In genomic region chr12:124902916-124903315, GRCh38 we compare ENCODE assay signal across 22 cellular contexts. TPM values are rescaled to one million over a fixed set of nuclear protein-coding genes. Genes with fewer than 3 reads are reported as not detected.
DNase-seq lines count a peak whose midpoint lies in the region; ATAC-seq and TF ChIP-seq lines count a peak whose summit lies in the region.
"Had no signal": no experiment of that assay in that cellular context is flagged by ENCODE, and none has a peak within 500 bp of the region (broad histone marks: within the 10 kb centered on the region; RNA-seq: fewer than 3 reads in every experiment).

No MANE protein-coding gene starts in this region.

- H3K4me3 Mint-ChIP-seq in activated naive CD4-positive, alpha-beta T cell treated with anti-CD3 and anti-CD28 coated beads for 36 hours, result no peak overlapping the region

- H4K20me1 ChIP-seq in SK-N-SH (ENCODE audit: insufficient read depth), result 0 out of 2 replicates have a peak, but pooled peaks cover under 1% of the 10 kb centered on the region

- H3K27me3 ChIP-seq in body of pancreas (no peaks in the 10 kb centered on the region), SK-N-SH (ENCODE audit: insufficient read depth) (no peaks in the 10 kb centered on the region)
- H3K27me3 ChIP-seq: adrenal gland, breast epithelium, vagina had no signal

- no peak overlapping the region for H2AFZ ChIP-seq in SK-N-SH (ENCODE audit: low read depth)

- H3K9me3 Mint-ChIP-seq in activated naive CD4-positive, alpha-beta T cell treated with anti-CD3 and anti-CD28 coated beads for 36 hours, result no peaks in the 10 kb centered on the region

- WGBS in body of pancreas, 2 donors, result 83 to 91% methylated on average over 6 of the region's 6 CpGs
- 93% methylated on average over 6 of the region's 6 CpGs for WGBS in SK-N-SH (ENCODE audit: low lambda C conversion rate)

- no peak overlapping the region for H3K4me3 ChIP-seq in body of pancreas
- H3K4me3 ChIP-seq in SK-N-SH (ENCODE audit: low read depth in 2 of 2, low read length in 1 of 2), result no peak overlapping the region
- H3K4me3 ChIP-seq: adrenal gland, breast epithelium, mucosa of descending colon, vagina had no signal

- TF ChIP-seq RAD21 in SK-N-SH (IDR thresholded peaks at IDR 0.05; ENCODE audit: low read length), result no peak

- peaks cover 16% of the 10 kb centered on the region for H3K4me1 Mint-ChIP-seq in activated naive CD4-positive, alpha-beta T cell treated with anti-CD3 and anti-CD28 coated beads for 36 hours (ENCODE audit: low read depth)

- peaks cover 9% of the 10 kb centered on the region for H3F3A ChIP-seq in SK-N-SH (replicated peaks; ENCODE audit: insufficient read depth)

- H3K27ac Mint-ChIP-seq in activated naive CD4-positive, alpha-beta T cell treated with anti-CD3 and anti-CD28 coated beads for 36 hours, result no peak overlapping the region
- H3K27ac Mint-ChIP-seq: progenitor cell of endocrine pancreas had no signal

- POLR2A ChIA-PET in SK-N-SH (lab: Yijun Ruan, JAX), result interaction anchor here (0.8 kb wide), 1 partner anchor 8 kb away, joined by 3 read pairs; no protein-coding TSS in a partner anchor

- no peaks in the 10 kb centered on the region for H3K9me2 ChIP-seq in SK-N-SH

- H3K27ac ChIP-seq in body of pancreas (no peak overlapping the region), SK-N-SH (ENCODE audit: low read depth in 2 of 2, low read length in 1 of 2) (no peak overlapping the region)
- H3K27ac ChIP-seq: breast epithelium, vagina, VCaP had no signal

- H3K36me3 Mint-ChIP-seq in activated naive CD4-positive, alpha-beta T cell treated with anti-CD3 and anti-CD28 coated beads for 36 hours (ENCODE audit: low read depth), result no peaks in the 10 kb centered on the region

- H3K9me3 ChIP-seq in body of pancreas (no peaks in the 10 kb centered on the region), SK-N-SH (no peaks in the 10 kb centered on the region)
- H3K9me3 ChIP-seq: adrenal gland, breast epithelium, mucosa of descending colon, vagina had no signal

- no peaks in the 10 kb centered on the region for H3K79me2 ChIP-seq in SK-N-SH (ENCODE audit: insufficient read depth)

- CTCF ChIA-PET in activated naive CD4-positive, alpha-beta T cell treated with anti-CD3 and anti-CD28 coated beads for 36 hours (lab: Charles Lee), result no interaction called here
- CTCF ChIA-PET in SK-N-SH (lab: Yijun Ruan, JAX), result no interaction called here

- no peak for TF ChIP-seq EP300 in SK-N-SH (IDR thresholded peaks at IDR 0.05; ENCODE audit: borderline replicate concordance in 1 of 2, low read depth in 1 of 2, low read length in 1 of 2)

- ATAC-seq in GM18867 (IDR thresholded peaks at IDR 0.05; ENCODE audit: unreplicated experiment) (peak; percentile 56), GM21723 (IDR thresholded peaks at IDR 0.05; ENCODE audit: unreplicated experiment) (peak; percentile 42), body of pancreas (no peak)
- ATAC-seq: mucosa of descending colon, PC-3 had no signal

- peaks cover 32% of the 10 kb centered on the region for H3K4me1 ChIP-seq in body of pancreas
- H3K4me1 ChIP-seq in SK-N-SH (ENCODE audit: control insufficient read depth in 1 of 2, insufficient read depth in 2 of 2, low read depth in 1 of 2, low read length in 1 of 2), result peaks cover 5 to 14% of the 10 kb centered on the region in 2 experiments; a peak in 2 of 4 replicates

- intact Hi-C loops in activated naive CD4-positive, alpha-beta T cell treated with anti-CD3 and anti-CD28 coated beads for 36 hours (cut with micrococcal nuclease), result no loop called here
- intact Hi-C loops in body of pancreas (cut with DNase I), result no loop called here

- H3K36me3 ChIP-seq in body of pancreas (replicated peaks in 1 of 2; ENCODE audit: insufficient read depth in 1 of 2, low read depth in 2 of 2) (no peaks in the 10 kb centered on the region), SK-N-SH (replicated peaks in 1 of 2; ENCODE audit: control insufficient read depth in 1 of 2, insufficient read depth in 2 of 2, low read length in 1 of 2) (no peaks in the 10 kb centered on the region)
- H3K36me3 ChIP-seq: adrenal gland, breast epithelium, vagina had no signal

- no peak overlapping the region for H3K4me2 ChIP-seq in SK-N-SH

- H3K9ac ChIP-seq in SK-N-SH, result no peak overlapping the region

- peak; percentile 56 for DNase-seq in CD1c-positive myeloid dendritic cell (ENCODE audit: extremely low spot score)
- peak; percentile 59 for DNase-seq in NOMO-1 treated with DMSO at 0.1 percent for 48 hours (lab: John Stamatoyannopoulos, UW; ENCODE audit: unreplicated experiment)
- no peak for DNase-seq in activated naive CD4-positive, alpha-beta T cell treated with anti-CD3 and anti-CD28 coated beads for 36 hours
- no peak for DNase-seq in body of pancreas
- no peak for DNase-seq in SK-N-SH
- DNase-seq in kidney tubule cell (ENCODE audit: low spot score), result no peak
- DNase-seq: ACHN; activated CD4-positive, alpha-beta T cell treated with anti-CD3 and anti-CD28 coated beads, Interleukin-2, amount 50 U/mL, for 48 hours; activated gamma-delta T cell; adrenal gland; C1 segment of cervical spinal cord; IMR-90; mucosa of descending colon; NCI-H1694; NCI-H526 treated with DMSO at 0.1 percent for 48 hours; PC-3 had no signal

- TF ChIP-seq CTCF in body of pancreas (IDR thresholded peaks at IDR 0.05) (no peak), SK-N-SH (IDR thresholded peaks at IDR 0.05) (no peak)

- TF ChIP-seq POLR2A in body of pancreas (IDR thresholded peaks at IDR 0.05), result no peak

- no peaks in the 10 kb centered on the region for H3K27me3 Mint-ChIP-seq in activated naive CD4-positive, alpha-beta T cell treated with anti-CD3 and anti-CD28 coated beads for 36 hours (ENCODE audit: low read depth)

TF ChIP-seq in SK-N-SH, 30 proteins besides CTCF, POLR2A, EP300 and RAD21:
- TF ChIP-seq ZBTB33 (IDR thresholded peaks at IDR 0.05; ENCODE audit: borderline replicate concordance, low read depth) (no peak), SMC3 (IDR thresholded peaks at IDR 0.05; ENCODE audit: low read depth, low read length) (no peak), GABPA (IDR thresholded peaks at IDR 0.05; ENCODE audit: low read depth) (no peak), YY1 (IDR thresholded peaks at IDR 0.05; ENCODE audit: low read depth) (no peak), TEAD4 (IDR thresholded peaks at IDR 0.05; ENCODE audit: borderline replicate concordance, insufficient read depth) (no peak), FOSL2 (IDR thresholded peaks at IDR 0.05; ENCODE audit: borderline replicate concordance, low read depth) (no peak), JUND (IDR thresholded peaks at IDR 0.05) (no peak), MXI1 (IDR thresholded peaks at IDR 0.05; ENCODE audit: low read depth, low read length) (no peak), TAF1 (IDR thresholded peaks at IDR 0.05; ENCODE audit: borderline replicate concordance, low read depth, low read length) (no peak), NFIC (IDR thresholded peaks at IDR 0.05; ENCODE audit: borderline replicate concordance) (no peak), RXRA (IDR thresholded peaks at IDR 0.05; ENCODE audit: borderline replicate concordance, low read depth) (no peak), CHD2 (IDR thresholded peaks at IDR 0.05; ENCODE audit: low read length, partially characterized antibody) (no peak), MAX (IDR thresholded peaks at IDR 0.05; ENCODE audit: low read depth) (no peak), MEF2A (IDR thresholded peaks at IDR 0.05; ENCODE audit: borderline replicate concordance, low read depth) (no peak), GATA2 (CRISPR knock-in tag; IDR thresholded peaks at IDR 0.05) (no peak), SIN3A (IDR thresholded peaks at IDR 0.05; ENCODE audit: borderline replicate concordance, low read depth, low read length) (no peak)

RNA-seq across cellular contexts. Expression of gene UBC, which starts 11.5 kb away (rescaled TPM):
- total RNA-seq in activated naive CD4-positive, alpha-beta T cell treated with anti-CD3 and anti-CD28 coated beads for 36 hours, result 1,000 to 10,000 TPM; 1,036 to 1,066 TPM
- 100 to 1,000 TPM; 637 to 675 TPM for total RNA-seq in body of pancreas
- 1,327 and 1,666 TPM in 2 replicates for polyA plus RNA-seq in SK-N-SH (2012; rRNA removed)
- 1,141 and 1,342 TPM in 2 replicates for polyA plus RNA-seq in SK-N-SH (2012; cell fraction: cytosol; rRNA removed)
- 1,930 and 2,064 TPM in 2 replicates for polyA plus RNA-seq in SK-N-SH (2012; cell fraction: nucleus; rRNA removed)

RNA-seq across cellular contexts. Expression of gene SCARB1, which starts 39.3 kb away (rescaled TPM):
- total RNA-seq in activated naive CD4-positive, alpha-beta T cell treated with anti-CD3 and anti-CD28 coated beads for 36 hours, result 10 to 100 TPM; 18.2 to 18.3 TPM
- 10 to 100 TPM; 16.5 to 18.9 TPM for total RNA-seq in body of pancreas
- polyA plus RNA-seq in SK-N-SH (2012; rRNA removed), result 12.8 and 33.0 TPM in 2 replicates
- polyA plus RNA-seq in SK-N-SH (2012; cell fraction: cytosol; rRNA removed), result 17.4 and 25.1 TPM in 2 replicates
- 36.4 and 45.3 TPM in 2 replicates for polyA plus RNA-seq in SK-N-SH (2012; cell fraction: nucleus; rRNA removed)

Comparison
In these comparisons a context has a peak if more than half of its experiments do, and no peak if none do; other contexts are left out.
1. DNase-seq: peak in CD1c-positive myeloid dendritic cell (single experiment) and NOMO-1 treated with DMSO at 0.1 percent for 48 hours (single experiment); none in activated naive CD4-positive, alpha-beta T cell treated with anti-CD3 and anti-CD28 coated beads for 36 hours (single experiment), body of pancreas (0 of 4), SK-N-SH (single experiment) and kidney tubule cell (single experiment).